ENCODE assay signal across 1 cellular context in genomic region chr1:234545512-234546386, GRCh38.
TF ChIP-seq lines count a peak whose summit lies in the region.

No MANE protein-coding gene starts in this region.

TF ChIP-seq in HepG2, 621 proteins besides CTCF, POLR2A, EP300 and RAD21 (continued from another document and continues in another):
- 0 out of 2 replicates have a peak, but pooled peaks have one; percentile 60 for TF ChIP-seq ZNF800 (CRISPR knock-in tag; IDR thresholded peaks at IDR 0.05)
- no peak for TF ChIP-seq ZNF556 (CRISPR knock-in tag; IDR thresholded peaks at IDR 0.05; ENCODE audit: borderline replicate concordance)
- peak; percentile 37; the same call in 1 of the 2 replicates for TF ChIP-seq UBTF (CRISPR knock-in tag; IDR thresholded peaks at IDR 0.05)
- TF ChIP-seq RBM22 (optimal IDR thresholded peaks at IDR 0.05; ENCODE audit: low read length), result no peak
- TF ChIP-seq POLR2G (IDR thresholded peaks at IDR 0.05; ENCODE audit: low read depth, low read length), result no peak
- TF ChIP-seq SRSF9 (IDR thresholded peaks at IDR 0.05; ENCODE audit: borderline replicate concordance, insufficient read depth, low read depth, low read length, poor library complexity, severe bottlenecking), result no peak
- peak; percentile 36; the same call in 1 of the 2 replicates for TF ChIP-seq BORCS8-MEF2B (CRISPR knock-in tag; IDR thresholded peaks at IDR 0.05)
- TF ChIP-seq MAFK (conservative IDR thresholded peaks at IDR 0.05 in 1 of 2, IDR thresholded peaks at IDR 0.05 in 1 of 2; ENCODE audit: low read length in 2 of 2), result peak; percentile 23 to 63
- peak; percentile 48; the same call in 1 of the 2 replicates for TF ChIP-seq TBX2 (CRISPR knock-in tag; IDR thresholded peaks at IDR 0.05; ENCODE audit: borderline replicate concordance)
- TF ChIP-seq, protein P1, sequence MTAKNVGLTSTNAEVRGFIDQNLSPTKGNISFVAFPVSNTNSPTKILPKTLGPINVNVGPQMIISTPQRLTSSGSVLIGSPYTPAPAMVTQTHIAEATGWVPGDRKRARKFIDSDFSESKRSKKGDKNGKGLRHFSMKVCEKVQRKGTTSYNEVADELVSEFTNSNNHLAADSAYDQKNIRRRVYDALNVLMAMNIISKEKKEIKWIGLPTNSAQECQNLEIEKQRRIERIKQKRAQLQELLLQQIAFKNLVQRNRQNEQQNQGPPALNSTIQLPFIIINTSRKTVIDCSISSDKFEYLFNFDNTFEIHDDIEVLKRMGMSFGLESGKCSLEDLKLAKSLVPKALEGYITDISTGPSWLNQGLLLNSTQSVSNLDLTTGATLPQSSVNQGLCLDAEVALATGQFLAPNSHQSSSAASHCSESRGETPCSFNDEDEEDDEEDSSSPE (CRISPR knock-in tag; IDR thresholded peaks at IDR 0.05), result peak; percentile 35; the same call in 1 of the 2 replicates
- peak; percentile 79 for TF ChIP-seq ZGPAT (CRISPR knock-in tag; IDR thresholded peaks at IDR 0.05)
- TF ChIP-seq ZNF292 (CRISPR knock-in tag; IDR thresholded peaks at IDR 0.05; ENCODE audit: borderline replicate concordance, low read depth), result peak; percentile 90; the same call in 1 of the 2 replicates
- TF ChIP-seq SALL1 (CRISPR knock-in tag; IDR thresholded peaks at IDR 0.05), result peak; percentile 91
- peak; percentile 31; the same call in 1 of the 2 replicates for TF ChIP-seq NFE2L2 (IDR thresholded peaks at IDR 0.05; ENCODE audit: low read length)
- TF ChIP-seq KDM6A (CRISPR knock-in tag; IDR thresholded peaks at IDR 0.05; ENCODE audit: low read depth), result peak; percentile 83; the same call in 1 of the 2 replicates
- no peak; the same call in 1 of the 2 replicates for TF ChIP-seq ATF7 (IDR thresholded peaks at IDR 0.05)
- peak; percentile 57; the same call in 1 of the 2 replicates for TF ChIP-seq ATF7 (CRISPR knock-in tag; IDR thresholded peaks at IDR 0.05)
- TF ChIP-seq, protein P2, sequence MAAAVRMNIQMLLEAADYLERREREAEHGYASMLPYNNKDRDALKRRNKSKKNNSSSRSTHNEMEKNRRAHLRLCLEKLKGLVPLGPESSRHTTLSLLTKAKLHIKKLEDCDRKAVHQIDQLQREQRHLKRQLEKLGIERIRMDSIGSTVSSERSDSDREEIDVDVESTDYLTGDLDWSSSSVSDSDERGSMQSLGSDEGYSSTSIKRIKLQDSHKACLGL (CRISPR knock-in tag; IDR thresholded peaks at IDR 0.05), result no peak
- TF ChIP-seq YEATS4 (CRISPR knock-in tag; IDR thresholded peaks at IDR 0.05; ENCODE audit: borderline replicate concordance), result no peak
- TF ChIP-seq, protein P3, sequence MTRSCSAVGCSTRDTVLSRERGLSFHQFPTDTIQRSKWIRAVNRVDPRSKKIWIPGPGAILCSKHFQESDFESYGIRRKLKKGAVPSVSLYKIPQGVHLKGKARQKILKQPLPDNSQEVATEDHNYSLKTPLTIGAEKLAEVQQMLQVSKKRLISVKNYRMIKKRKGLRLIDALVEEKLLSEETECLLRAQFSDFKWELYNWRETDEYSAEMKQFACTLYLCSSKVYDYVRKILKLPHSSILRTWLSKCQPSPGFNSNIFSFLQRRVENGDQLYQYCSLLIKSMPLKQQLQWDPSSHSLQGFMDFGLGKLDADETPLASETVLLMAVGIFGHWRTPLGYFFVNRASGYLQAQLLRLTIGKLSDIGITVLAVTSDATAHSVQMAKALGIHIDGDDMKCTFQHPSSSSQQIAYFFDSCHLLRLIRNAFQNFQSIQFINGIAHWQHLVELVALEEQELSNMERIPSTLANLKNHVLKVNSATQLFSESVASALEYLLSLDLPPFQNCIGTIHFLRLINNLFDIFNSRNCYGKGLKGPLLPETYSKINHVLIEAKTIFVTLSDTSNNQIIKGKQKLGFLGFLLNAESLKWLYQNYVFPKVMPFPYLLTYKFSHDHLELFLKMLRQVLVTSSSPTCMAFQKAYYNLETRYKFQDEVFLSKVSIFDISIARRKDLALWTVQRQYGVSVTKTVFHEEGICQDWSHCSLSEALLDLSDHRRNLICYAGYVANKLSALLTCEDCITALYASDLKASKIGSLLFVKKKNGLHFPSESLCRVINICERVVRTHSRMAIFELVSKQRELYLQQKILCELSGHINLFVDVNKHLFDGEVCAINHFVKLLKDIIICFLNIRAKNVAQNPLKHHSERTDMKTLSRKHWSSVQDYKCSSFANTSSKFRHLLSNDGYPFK (CRISPR knock-in tag; IDR thresholded peaks at IDR 0.05; ENCODE audit: borderline replicate concordance), result 0 out of 2 replicates have a peak, but pooled peaks have one; percentile 21
- peak; percentile 61; the same call in 1 of the 2 replicates for TF ChIP-seq MAFF (IDR thresholded peaks at IDR 0.05; ENCODE audit: low read depth, low read length)
- peak; percentile 55; the same call in 1 of the 2 replicates for TF ChIP-seq PITX1 (CRISPR knock-in tag; IDR thresholded peaks at IDR 0.05)
- TF ChIP-seq ZBTB40 (IDR thresholded peaks at IDR 0.05), result no peak
- TF ChIP-seq ZBTB40 (CRISPR knock-in tag; IDR thresholded peaks at IDR 0.05), result no peak
- TF ChIP-seq, protein P4, sequence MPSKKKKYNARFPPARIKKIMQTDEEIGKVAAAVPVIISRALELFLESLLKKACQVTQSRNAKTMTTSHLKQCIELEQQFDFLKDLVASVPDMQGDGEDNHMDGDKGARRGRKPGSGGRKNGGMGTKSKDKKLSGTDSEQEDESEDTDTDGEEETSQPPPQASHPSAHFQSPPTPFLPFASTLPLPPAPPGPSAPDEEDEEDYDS (CRISPR knock-in tag; IDR thresholded peaks at IDR 0.05), result peak; percentile 35
